In genomic region chr7:78038465-78039080, GRCh38 we compare ENCODE assay signal across 26 cellular contexts.
"Had no signal": no experiment of that assay in that cellular context is flagged by ENCODE, and none has a peak within 500 bp of the region (broad histone marks: within the 10 kb centered on the region; RNA-seq: fewer than 3 reads in every experiment).

No MANE protein-coding gene starts in this region.

- H3K4me1 ChIP-seq: prostate gland, suprapubic skin had no signal

- DNase-seq: dorsolateral prefrontal cortex; effector CD4-positive, alpha-beta T cell; hypothalamus; left cardiac atrium; left lung; mesenchymal stem cell; mucosa of descending colon; naive B cell; stimulated activated CD4-positive, alpha-beta T cell treated with anti-CD3 and anti-CD28 coated beads, Interleukin-12 subunit alpha, Interleukin-12 subunit beta, amount 100 ng/mL, for 4 hours; stimulated activated CD4-positive, alpha-beta T cell treated with anti-CD3 and anti-CD28 coated beads, Interleukin-1b, Interleukin-23, amount 100 ng/mL, for 48 hours; stimulated activated CD4-positive, alpha-beta T cell treated with anti-CD3 and anti-CD28 coated beads, Interleukin-4, amount 100 ng/mL, for 1 hour; stimulated activated CD8-positive, alpha-beta memory T cell treated with anti-CD3 and anti-CD28 coated beads, Interleukin-4, amount 100 ng/mL, for 48 hours; stimulated activated naive CD4-positive, alpha-beta T cell; stimulated activated naive CD8-positive, alpha-beta T cell treated with anti-CD3 and anti-CD28 coated beads, Interleukin-15, amount 100 ng/mL, for 72 hours had no signal

- FAIRE-seq: colon, frontal cortex, islet of Langerhans had no signal

- H3K27ac Mint-ChIP-seq: mesothelial cell of epicardium; natural killer cell treated with Interleukin-12 subunit alpha and Interleukin-12 subunit beta and Interleukin-15 and Interleukin-18, amount 100 ng/mL, for 72 hours; stimulated activated naive CD8-positive, alpha-beta T cell treated with anti-CD3 and anti-CD28 coated beads, Interleukin-15, amount 100 ng/mL, for 72 hours had no signal

- H3K27me3 ChIP-seq: dorsolateral prefrontal cortex, right atrium auricular region, suprapubic skin had no signal

- H3K36me3 ChIP-seq: left lung, prostate gland, right atrium auricular region, suprapubic skin had no signal

- ATAC-seq: left cardiac atrium; left lung; mucosa of descending colon; natural killer cell treated with Interleukin-12 subunit alpha and Interleukin-12 subunit beta and Interleukin-15 and Interleukin-18, amount 100 ng/mL, for 72 hours; sciatic nerve; stimulated activated naive CD8-positive, alpha-beta T cell treated with anti-CD3 and anti-CD28 coated beads, Interleukin-15, amount 100 ng/mL, for 72 hours had no signal

- H3K4me3 Mint-ChIP-seq: mesothelial cell of epicardium; naive B cell; natural killer cell treated with Interleukin-12 subunit alpha and Interleukin-12 subunit beta and Interleukin-15 and Interleukin-18, amount 100 ng/mL, for 72 hours; neural crest cell; stimulated activated naive CD8-positive, alpha-beta T cell treated with anti-CD3 and anti-CD28 coated beads, Interleukin-15, amount 100 ng/mL, for 72 hours; type B pancreatic cell had no signal

- H3K9me3 Mint-ChIP-seq: mesothelial cell of epicardium; naive B cell; natural killer cell treated with Interleukin-12 subunit alpha and Interleukin-12 subunit beta and Interleukin-15 and Interleukin-18, amount 100 ng/mL, for 72 hours; stimulated activated naive CD8-positive, alpha-beta T cell treated with anti-CD3 and anti-CD28 coated beads, Interleukin-15, amount 100 ng/mL, for 72 hours; type B pancreatic cell had no signal

- H3K4me3 ChIP-seq: dorsolateral prefrontal cortex, left lung, mucosa of descending colon, prostate gland, right atrium auricular region, smooth muscle cell, suprapubic skin had no signal

- H3K36me3 Mint-ChIP-seq: mesothelial cell of epicardium; naive B cell; natural killer cell treated with Interleukin-12 subunit alpha and Interleukin-12 subunit beta and Interleukin-15 and Interleukin-18, amount 100 ng/mL, for 72 hours had no signal

- H3K4me2 ChIP-seq: smooth muscle cell had no signal

- H3K9me3 ChIP-seq: left lung, mucosa of descending colon, prostate gland, right atrium auricular region, suprapubic skin had no signal

- H3K27ac ChIP-seq: left lung, prostate gland, right atrium auricular region, suprapubic skin had no signal

- H3K4me1 Mint-ChIP-seq: naive B cell, neural crest cell had no signal
